In genomic region chr11:27524155-27524554, GRCh38 we compare ENCODE assay signal across 10 cellular contexts. TPM values are rescaled to one million over a fixed set of nuclear protein-coding genes. Genes with fewer than 3 reads are reported as not detected.
DNase-seq lines count a peak whose midpoint lies in the region; ATAC-seq and TF ChIP-seq lines count a peak whose summit lies in the region.
"Had no signal": no experiment of that assay in that cellular context is flagged by ENCODE, and none has a peak within 500 bp of the region (broad histone marks: within the 10 kb centered on the region; RNA-seq: fewer than 3 reads in every experiment).

No MANE protein-coding gene starts in this region.

- no peak for TF ChIP-seq POLR2A in heart left ventricle (IDR thresholded peaks at IDR 0.05)

- H3K27me3 ChIP-seq in neural progenitor cell (no peaks in the 10 kb centered on the region), heart left ventricle (no peaks in the 10 kb centered on the region)
- H3K27me3 ChIP-seq: colonic mucosa had no signal

- no peak for ATAC-seq in heart left ventricle

- H3K27ac Mint-ChIP-seq in neural progenitor cell: no peak overlapping the region

- 69 to 75% (median 73%) methylated on average over 5 of the region's 5 CpGs for WGBS in heart left ventricle, 4 donors

- H3K36me3 ChIP-seq in neural progenitor cell: no peaks in the 10 kb centered on the region
- H3K36me3 ChIP-seq in heart left ventricle: no peaks in the 10 kb centered on the region
- H3K36me3 ChIP-seq: colonic mucosa had no signal

- H3K4me3 Mint-ChIP-seq in neural progenitor cell: no peak overlapping the region

- H3K4me1 Mint-ChIP-seq in neural progenitor cell: no peaks in the 10 kb centered on the region

- no peaks in the 10 kb centered on the region for H3K79me2 ChIP-seq in neural progenitor cell (ENCODE audit: low read depth)

- CTCF ChIA-PET in GM10248 (lab: Yijun Ruan, JAX): interaction anchor here (1.1 kb wide), 1 partner anchor 25 kb away, joined by 5 read pairs; no protein-coding TSS in a partner anchor

- intact Hi-C loops in heart left ventricle (cut with DNase I): loop anchor here in 3 of 10 donors (10.0 kb wide), 3 partner anchors 171 to 581 kb away; partner anchors contain the start of genes BDNF (in 1 of the 3), KIF18A (in 1 of the 3) and METTL15 (in 1 of the 3)

- no peaks in the 10 kb centered on the region for H4K20me1 ChIP-seq in neural progenitor cell (ENCODE audit: low read depth)

- H3K27me3 Mint-ChIP-seq in neural progenitor cell (ENCODE audit: insufficient read depth, low read depth): peaks cover 2% of the 10 kb centered on the region

- peak; percentile 21; the same call in 1 of the 3 replicates for TF ChIP-seq CTCF in GM12872 (IDR thresholded peaks at IDR 0.05; ENCODE audit: insufficient read depth, low read depth, low read length)
- peak; percentile 34 for TF ChIP-seq CTCF in cardiac fibroblast (IDR thresholded peaks at IDR 0.05; ENCODE audit: low read depth, low read length)
- peak; percentile 58 for TF ChIP-seq CTCF in neural progenitor cell (IDR thresholded peaks at IDR 0.05)
- TF ChIP-seq CTCF in heart left ventricle (IDR thresholded peaks at IDR 0.05): peak in 4 of 12 donors; percentile 10 to 22 (median 18)
- TF ChIP-seq CTCF in GM10248 (IDR thresholded peaks at IDR 0.05; ENCODE audit: control extremely low read depth, extremely low read depth, low read depth, missing control alignments): no peak

- DNase-seq in NAMALWA (ENCODE audit: low spot score) (peak; percentile 16), cardiac fibroblast (ENCODE audit: low read depth in 2 of 2) (peak; percentile 38 to 70), neural progenitor cell (ENCODE audit: low spot score) (peak; percentile 27), heart left ventricle (no peak), GM10248 (ENCODE audit: extremely low spot score) (no peak)
- no peak for DNase-seq in activated CD4-positive, alpha-beta T cell treated with anti-CD3 and anti-CD28 coated beads for 1 hour
- DNase-seq: colonic mucosa, SIG-M5, small intestine had no signal

- no peak overlapping the region for H2AFZ ChIP-seq in neural progenitor cell (replicated peaks)

- H3K9ac ChIP-seq in neural progenitor cell: no peak overlapping the region

- H3K27ac ChIP-seq in neural progenitor cell (no peak overlapping the region), heart left ventricle (no peak overlapping the region)
- H3K27ac ChIP-seq: colonic mucosa had no signal

- H3K4me3 ChIP-seq in cardiac fibroblast (replicated peaks in 1 of 2; ENCODE audit: low read depth in 2 of 2, low read length in 2 of 2): no peak overlapping the region
- H3K4me3 ChIP-seq in neural progenitor cell: no peak overlapping the region
- no peak overlapping the region for H3K4me3 ChIP-seq in heart left ventricle
- H3K4me3 ChIP-seq: colonic mucosa had no signal

- POLR2A ChIA-PET in GM10248 (lab: Yijun Ruan, JAX): no interaction called here

- H3F3A ChIP-seq in neural progenitor cell (ENCODE audit: low read depth): peaks cover 8% of the 10 kb centered on the region

- H3K9me3 ChIP-seq in neural progenitor cell (ENCODE audit: low read depth) (no peaks in the 10 kb centered on the region), heart left ventricle (no peaks in the 10 kb centered on the region)
- H3K9me3 ChIP-seq: colonic mucosa had no signal

- H3K4me1 ChIP-seq in neural progenitor cell: no peaks in the 10 kb centered on the region
- peaks cover 0 to 17% (median 1%) of the 10 kb centered on the region in 12 donors for H3K4me1 ChIP-seq in heart left ventricle
- H3K4me1 ChIP-seq: colonic mucosa had no signal

- H3K4me2 ChIP-seq in neural progenitor cell: no peak overlapping the region

- no peaks in the 10 kb centered on the region for H3K9me3 Mint-ChIP-seq in neural progenitor cell

- H3K36me3 Mint-ChIP-seq in neural progenitor cell: no peaks in the 10 kb centered on the region

RNA-seq across cellular contexts. Expression of gene LIN7C, which starts 17.6 kb away (rescaled TPM):
- total RNA-seq in neural progenitor cell (ENCODE audit: low replicate concordance): 44.5 and 82.1 TPM in 2 replicates
- 10 to 100 TPM; 13.2 to 24.1 (median 16.6) TPM for total RNA-seq in heart left ventricle
- 1 to 10 TPM; 5.0 to 5.6 TPM for polyA plus RNA-seq in heart left ventricle

RNA-seq across cellular contexts. Expression of gene LGR4, which starts 51.6 kb away (rescaled TPM):
- total RNA-seq in neural progenitor cell (ENCODE audit: low replicate concordance) (219 and 274 TPM in 2 replicates), heart left ventricle (10 to 100 TPM; 15.5 to 39.1 (median 28.8) TPM)
- 10 to 100 TPM in 1 of 2 donors, 1 to 10 TPM in 1; 7.4 to 12.3 TPM for polyA plus RNA-seq in heart left ventricle

Comparison
In these comparisons a context has a peak if more than half of its experiments do, and no peak if none do; other contexts are left out.
1. DNase-seq: peak in NAMALWA (single experiment), cardiac fibroblast (2 of 2) and neural progenitor cell (single experiment); none in activated CD4-positive, alpha-beta T cell treated with anti-CD3 and anti-CD28 coated beads for 1 hour (single experiment), heart left ventricle (0 of 5) and GM10248 (single experiment).